13 cellular contexts compared by ENCODE assay signal in genomic region chr6:156827382-156827781, GRCh38. TPM values are rescaled to one million over a fixed set of nuclear protein-coding genes. Genes with fewer than 3 reads are reported as not detected.
A peak's percentile ranks its signal among the peaks of the same experiment; 100 is the strongest.
DNase-seq lines count a peak whose midpoint lies in the region; TF ChIP-seq lines count a peak whose summit lies in the region.
"Had no signal": no experiment of that assay in that cellular context is flagged by ENCODE, and none has a peak within 500 bp of the region (broad histone marks: within the 10 kb centered on the region; RNA-seq: fewer than 3 reads in every experiment).

No MANE protein-coding gene starts in this region.

- H3K36me3 ChIP-seq in BE2C, result peaks cover 16% of the 10 kb centered on the region

- TF ChIP-seq CTCF in BE2C (IDR thresholded peaks at IDR 0.05; ENCODE audit: low read depth, low read length) (no peak), RWPE1 (conservative IDR thresholded peaks at IDR 0.05; ENCODE audit: low read depth) (no peak), fibroblast of the aortic adventitia (IDR thresholded peaks at IDR 0.05; ENCODE audit: insufficient read depth, low read length) (no peak), progenitor cell of endocrine pancreas (IDR thresholded peaks at IDR 0.05; ENCODE audit: unreplicated experiment) (no peak), mesothelial cell of epicardium (IDR thresholded peaks at IDR 0.05; ENCODE audit: unreplicated experiment) (no peak)

- peaks cover 26% of the 10 kb centered on the region for H3K4me1 ChIP-seq in BE2C

- H3K36me3 Mint-ChIP-seq in progenitor cell of endocrine pancreas (ENCODE audit: insufficient read depth) (peaks cover 14% of the 10 kb centered on the region), mesothelial cell of epicardium (peaks cover 8% of the 10 kb centered on the region)

- H3K4me1 Mint-ChIP-seq in progenitor cell of endocrine pancreas (ENCODE audit: low read depth) (peaks cover 23% of the 10 kb centered on the region), mesothelial cell of epicardium (peaks cover 42% of the 10 kb centered on the region)

- H3K27ac ChIP-seq in RWPE1, result peak overlapping the region; percentile 84

- H3K4me3 Mint-ChIP-seq in progenitor cell of endocrine pancreas (ENCODE audit: low read depth) (no peak overlapping the region), mesothelial cell of epicardium (no peak overlapping the region)

- H3K27ac Mint-ChIP-seq in progenitor cell of endocrine pancreas (peak overlapping the region; percentile 57), mesothelial cell of epicardium (no peak overlapping the region)

- CTCF ChIA-PET in RWPE1 (lab: Yijun Ruan, JAX), result interaction anchor here (0.6 kb wide), 2 partner anchors 106 to 209 kb away, joined by 3 to 6 read pairs; no protein-coding TSS in a partner anchor

- H3K27me3 Mint-ChIP-seq in progenitor cell of endocrine pancreas (no peaks in the 10 kb centered on the region), mesothelial cell of epicardium (ENCODE audit: low read depth) (no peaks in the 10 kb centered on the region)

- H3K9me3 ChIP-seq in BE2C, result no peaks in the 10 kb centered on the region

- POLR2A ChIA-PET in RWPE1 (lab: Yijun Ruan, JAX; ENCODE audit: low non-redundant PET), result no interaction called here

- peak; percentile 41 for DNase-seq in BE2C
- DNase-seq in RWPE1 (ENCODE audit: low spot score), result no peak
- DNase-seq in fibroblast of the aortic adventitia (ENCODE audit: low read depth), result peak; percentile 40
- DNase-seq in progenitor cell of endocrine pancreas (ENCODE audit: low spot score, unreplicated experiment), result no peak
- DNase-seq in dermis blood vessel endothelial cell, result no peak
- no peak for DNase-seq in mesothelial cell of epicardium (ENCODE audit: low spot score in 2 of 2, unreplicated experiment in 2 of 2)
- DNase-seq in SIG-M5 treated with dmso at 0.1 percent for 504 hours (lab: John Stamatoyannopoulos, UW; ENCODE audit: unreplicated experiment), result no peak
- DNase-seq in foreskin melanocyte, result no peak
- DNase-seq: activated T-cell treated with anti-CD3 and anti-CD28 coated beads, Interleukin-2, amount 50 U/mL, for 1 hour; NCI-H510A treated with DMSO at 0.1 percent for 48 hours; stimulated activated naive CD4-positive, alpha-beta T cell had no signal

- H3K27me3 ChIP-seq in BE2C, result no peaks in the 10 kb centered on the region
- H3K27me3 ChIP-seq: dorsolateral prefrontal cortex had no signal

- H3K9me3 Mint-ChIP-seq in progenitor cell of endocrine pancreas (ENCODE audit: low read depth), result no peaks in the 10 kb centered on the region
- no peaks in the 10 kb centered on the region for H3K9me3 Mint-ChIP-seq in mesothelial cell of epicardium

- H3K4me3 ChIP-seq in BE2C (ENCODE audit: low read depth, low read length) (no peak overlapping the region), fibroblast of the aortic adventitia (ENCODE audit: low read depth, low read length) (no peak overlapping the region)
- H3K4me3 ChIP-seq: dorsolateral prefrontal cortex, skin epidermis had no signal

RNA-seq across cellular contexts. Expression of gene ARID1B, which starts 50.2 kb away (rescaled TPM):
- polyA plus RNA-seq in BE2C (2012; ENCODE audit: insufficient read depth, insufficient read length, low read depth), result 43.4 TPM
- total RNA-seq in fibroblast of the aortic adventitia (ENCODE audit: low replicate concordance) (47.7 and 55.9 TPM in 2 replicates), progenitor cell of endocrine pancreas (152 and 153 TPM in 2 replicates), dermis blood vessel endothelial cell (37.8 and 45.9 TPM in 2 replicates), mesothelial cell of epicardium (137 to 155 TPM (median 143 TPM) in 3 replicates)

Comparison
In these comparisons a context has a peak if more than half of its experiments do, and no peak if none do; other contexts are left out.
1. DNase-seq: peak in BE2C (single experiment) and fibroblast of the aortic adventitia (single experiment); none in RWPE1 (single experiment), progenitor cell of endocrine pancreas (single experiment), dermis blood vessel endothelial cell (single experiment), mesothelial cell of epicardium (0 of 2), SIG-M5 treated with dmso at 0.1 percent for 504 hours (single experiment) and foreskin melanocyte (single experiment).